8 cellular contexts compared by ENCODE assay signal in genomic region chr4:52657630-52658501, GRCh38. TPM values are rescaled to one million over a fixed set of nuclear protein-coding genes. Genes with fewer than 3 reads are reported as not detected.
DNase-seq lines count a peak whose midpoint lies in the region; ATAC-seq and TF ChIP-seq lines count a peak whose summit lies in the region.

No MANE protein-coding gene starts in this region.

- no peaks in the 10 kb centered on the region for H3K9me3 ChIP-seq in WERI-Rb-1 (ENCODE audit: severe bottlenecking)

- peaks cover 11% of the 10 kb centered on the region for H3K27me3 Mint-ChIP-seq in activated CD4-positive, alpha-beta T cell treated with anti-CD3 and anti-CD28 coated beads, Interleukin-2, amount 10 ng/mL, durations not matched to agents 7 days and 5 days
- peaks cover 3 to 22% of the 10 kb centered on the region in 2 donors for H3K27me3 Mint-ChIP-seq in T-cell
- peaks cover 3% of the 10 kb centered on the region for H3K27me3 Mint-ChIP-seq in neural crest cell (ENCODE audit: low read depth)

- H3K27ac ChIP-seq in WERI-Rb-1 = no peak overlapping the region

- H3K4me3 ChIP-seq in fibroblast of mammary gland (ENCODE audit: control insufficient read depth, low read depth, low read length) = peak overlapping the region; percentile 58
- H3K4me3 ChIP-seq in WERI-Rb-1 (ENCODE audit: low read depth, low read length) = no peak overlapping the region

- peaks cover 30% of the 10 kb centered on the region for H3K4me1 Mint-ChIP-seq in activated CD4-positive, alpha-beta T cell treated with anti-CD3 and anti-CD28 coated beads, Interleukin-2, amount 10 ng/mL, durations not matched to agents 7 days and 5 days
- H3K4me1 Mint-ChIP-seq in T-cell = peaks cover 17 to 37% (median 29%) of the 10 kb centered on the region in 3 donors
- H3K4me1 Mint-ChIP-seq in neural crest cell = peaks cover 33% of the 10 kb centered on the region

- no peak for ATAC-seq in T-cell (replicated peaks in 1 of 4)

- H3K9me3 Mint-ChIP-seq in activated CD4-positive, alpha-beta T cell treated with anti-CD3 and anti-CD28 coated beads, Interleukin-2, amount 10 ng/mL, durations not matched to agents 7 days and 5 days = peaks cover 7% of the 10 kb centered on the region
- H3K9me3 Mint-ChIP-seq in T-cell (peaks cover 0 to under 1% (median under 1%) of the 10 kb centered on the region in 3 donors), neural crest cell (peaks cover 2% of the 10 kb centered on the region)

- peak overlapping the region; percentile 68 for H3K27ac Mint-ChIP-seq in activated CD4-positive, alpha-beta T cell treated with anti-CD3 and anti-CD28 coated beads, Interleukin-2, amount 10 ng/mL, durations not matched to agents 7 days and 5 days
- H3K27ac Mint-ChIP-seq in T-cell = peak overlapping the region; percentile 42 to 68
- no peak overlapping the region for H3K27ac Mint-ChIP-seq in neural crest cell (ENCODE audit: unreplicated experiment)

- peak overlapping the region; percentile 68 for H3K4me3 Mint-ChIP-seq in activated CD4-positive, alpha-beta T cell treated with anti-CD3 and anti-CD28 coated beads, Interleukin-2, amount 10 ng/mL, durations not matched to agents 7 days and 5 days
- peak overlapping the region; percentile 69 to 83 (median 77) for H3K4me3 Mint-ChIP-seq in T-cell
- peak overlapping the region; percentile 85 for H3K4me3 Mint-ChIP-seq in neural crest cell

- H3K36me3 ChIP-seq in WERI-Rb-1 = no peaks in the 10 kb centered on the region

- H3K36me3 Mint-ChIP-seq in activated CD4-positive, alpha-beta T cell treated with anti-CD3 and anti-CD28 coated beads, Interleukin-2, amount 10 ng/mL, durations not matched to agents 7 days and 5 days (ENCODE audit: low read depth) = peaks cover 26% of the 10 kb centered on the region
- H3K36me3 Mint-ChIP-seq in T-cell (peaks cover 8% of the 10 kb centered on the region), neural crest cell (ENCODE audit: low read depth) (peaks cover 34% of the 10 kb centered on the region)

- peaks cover 56% of the 10 kb centered on the region for H3K27me3 ChIP-seq in WERI-Rb-1 (ENCODE audit: insufficient read depth, low read depth, severe bottlenecking)

- no peak for DNase-seq in activated CD4-positive, alpha-beta T cell treated with anti-CD3 and anti-CD28 coated beads, Interleukin-2, amount 10 ng/mL, durations not matched to agents 7 days and 5 days
- DNase-seq in activated CD4-positive, alpha-beta T cell treated with anti-CD3 and anti-CD28 coated beads, Interleukin-2, amount 50 U/mL, for 48 hours = no peak
- DNase-seq in T-cell (peak in 1 of 34 experiments; percentile 0), fibroblast of mammary gland (ENCODE audit: low read depth) (peak; percentile 59), neural crest cell (ENCODE audit: low read depth, low spot score) (peak; percentile 6), posterior vena cava (ENCODE audit: low spot score) (no peak), SKM-1 (lab: John Stamatoyannopoulos, UW; ENCODE audit: unreplicated experiment) (no peak), WERI-Rb-1 (no peak)

- CTCF ChIA-PET in activated CD4-positive, alpha-beta T cell treated with anti-CD3 and anti-CD28 coated beads, Interleukin-2, amount 10 ng/mL, durations not matched to agents 7 days and 5 days (lab: Charles Lee) = interaction anchor here (0.8 to 1.1 kb wide), 3 partner anchors 10 to 28 kb away, joined by 3 to 4 read pairs (median 3); no protein-coding TSS in a partner anchor
- CTCF ChIA-PET in T-cell (lab: Charles Lee) = interaction anchor here in 1 of 2 donors (0.6 to 0.9 kb wide), 2 partner anchors 97 to 707 kb away, joined by 3 read pairs; no protein-coding TSS in a partner anchor

- POLR2A ChIA-PET in activated CD4-positive, alpha-beta T cell treated with anti-CD3 and anti-CD28 coated beads, Interleukin-2, amount 10 ng/mL, durations not matched to agents 7 days and 5 days (lab: Charles Lee) = interaction anchor here (1.5 kb wide), 1 partner anchor 55 kb away, joined by 3 read pairs; no protein-coding TSS in a partner anchor
- POLR2A ChIA-PET in T-cell (lab: Charles Lee) = interaction anchor here in 1 of 2 donors (0.8 kb wide), 1 partner anchor 54 kb away, joined by 4 read pairs; no protein-coding TSS in a partner anchor

- intact Hi-C loops in posterior vena cava (cut with DNase I) = no loop called here

- peak; percentile 5 for TF ChIP-seq CTCF in fibroblast of mammary gland (conservative IDR thresholded peaks at IDR 0.05; ENCODE audit: control insufficient read depth, insufficient read depth, low read depth, low read length)
- peak; percentile 11 for TF ChIP-seq CTCF in neural crest cell (conservative IDR thresholded peaks at IDR 0.05)
- no peak for TF ChIP-seq CTCF in WERI-Rb-1 (IDR thresholded peaks at IDR 0.05; ENCODE audit: low read depth, low read length)

RNA-seq across cellular contexts. Expression of gene USP46, which starts 1.2 kb away (rescaled TPM):
- 1 to 10 TPM; 8.7 to 8.9 TPM for total RNA-seq in activated CD4-positive, alpha-beta T cell treated with anti-CD3 and anti-CD28 coated beads, Interleukin-2, amount 10 ng/mL, durations not matched to agents 7 days and 5 days
- 10 to 100 TPM in 4 of 5 donors, 1 to 10 TPM in 1; 8.0 to 16.3 (median 12.6) TPM for total RNA-seq in T-cell
- total RNA-seq in neural crest cell = 34.0 and 41.1 TPM in 2 replicates
- total RNA-seq in posterior vena cava = 10 to 100 TPM; 17.1 to 18.3 TPM

Comparison
In these comparisons a context has a peak if more than half of its experiments do, and no peak if none do; other contexts are left out.
1. DNase-seq: peak in fibroblast of mammary gland (single experiment) and neural crest cell (single experiment); none in activated CD4-positive, alpha-beta T cell treated with anti-CD3 and anti-CD28 coated beads, Interleukin-2, amount 10 ng/mL, durations not matched to agents 7 days and 5 days (single experiment), activated CD4-positive, alpha-beta T cell treated with anti-CD3 and anti-CD28 coated beads, Interleukin-2, amount 50 U/mL, for 48 hours (0 of 2), posterior vena cava (single experiment), SKM-1 (single experiment) and WERI-Rb-1 (single experiment).
2. Peak in every context shown above with its lines, with median percentiles within 50 percentile points of each other: H3K4me3 Mint-ChIP-seq.